ENCODE assay signal across 21 cellular contexts in genomic region chr12:81350309-81350708, GRCh38.
DNase-seq lines count a peak whose midpoint lies in the region; ATAC-seq and TF ChIP-seq lines count a peak whose summit lies in the region.
"Had no signal": no experiment of that assay in that cellular context is flagged by ENCODE, and none has a peak within 500 bp of the region (broad histone marks: within the 10 kb centered on the region; RNA-seq: fewer than 3 reads in every experiment).

No MANE protein-coding gene starts in this region.

- no peak for ATAC-seq in HG03520 (IDR thresholded peaks at IDR 0.05; ENCODE audit: unreplicated experiment)

- no peaks in the 10 kb centered on the region for H3K36me3 ChIP-seq in iPS DF 6.9 (ENCODE audit: control insufficient read depth, insufficient read depth, low read length)

- TF ChIP-seq CTCF in choroid plexus epithelial cell (conservative IDR thresholded peaks at IDR 0.05; ENCODE audit: low read depth, low read length): no peak

- no peak for TF ChIP-seq EP300 in Ishikawa (IDR thresholded peaks at IDR 0.05; ENCODE audit: borderline replicate concordance)

- no peaks in the 10 kb centered on the region for H3K4me1 ChIP-seq in iPS DF 6.9 (ENCODE audit: control insufficient read depth, insufficient read depth, low read length)

- H3K4me3 ChIP-seq in choroid plexus epithelial cell (ENCODE audit: low read depth, low read length) (no peak overlapping the region), iPS DF 6.9 (ENCODE audit: low read length) (no peak overlapping the region)
- H3K4me3 ChIP-seq: SK-N-MC had no signal

- WGBS in iPS DF 6.9 (ENCODE audit: insufficient coverage, insufficient read length): no CpG with 5 or more reads among the region's 2 CpGs

- DNase-seq in choroid plexus epithelial cell (ENCODE audit: low read depth) (peak; percentile 9), iPS DF 6.9 (ENCODE audit: low read depth, low spot score) (peak; percentile 55), NCI-H226 (no peak), GM19240 (ENCODE audit: insufficient read length, low spot score) (no peak), activated gamma-delta T cell treated with Interleukin-2 at 50 U/mL for 16 hours (no peak)
- DNase-seq: ACHN, C1 segment of cervical spinal cord, DMS79, H7, IMR-90, Karpas-422, MM.1S, NCI-H1092 treated with DMSO at 0.1 percent for 48 hours, NCI-H146, NCI-H2081, NCI-H2171 treated with DMSO at 0.1 percent for 48 hours, OCI-M1, SHP77 had no signal

- no peaks in the 10 kb centered on the region for H3K27me3 ChIP-seq in iPS DF 6.9 (ENCODE audit: control insufficient read depth, insufficient read depth, low read length)

- no peaks in the 10 kb centered on the region for H3K9me3 ChIP-seq in iPS DF 6.9 (ENCODE audit: control insufficient read depth, insufficient read depth, low read length)

- TF ChIP-seq RAD21 in Ishikawa (IDR thresholded peaks at IDR 0.05; ENCODE audit: low read depth): no peak

- H3K27ac ChIP-seq in iPS DF 6.9 (ENCODE audit: low read length): no peak overlapping the region
- H3K27ac ChIP-seq: SK-N-MC had no signal

TF ChIP-seq in Ishikawa, 13 proteins besides CTCF, POLR2A, EP300 and RAD21:
- TF ChIP-seq USF1 (IDR thresholded peaks at IDR 0.05) (no peak), REST (IDR thresholded peaks at IDR 0.05; ENCODE audit: low read depth) (peak; percentile 82), MAX (IDR thresholded peaks at IDR 0.05) (no peak)

Comparison
In these comparisons a context has a peak if more than half of its experiments do, and no peak if none do; other contexts are left out.
1. DNase-seq: peak in choroid plexus epithelial cell (single experiment) and iPS DF 6.9 (single experiment); none in NCI-H226 (single experiment), GM19240 (single experiment) and activated gamma-delta T cell treated with Interleukin-2 at 50 U/mL for 16 hours (single experiment).